In genomic region chrX:63566856-63567255, GRCh38 we compare ENCODE assay signal across 34 cellular contexts.
"Had no signal": no experiment of that assay in that cellular context is flagged by ENCODE, and none has a peak within 500 bp of the region (broad histone marks: within the 10 kb centered on the region; RNA-seq: fewer than 3 reads in every experiment).

No MANE protein-coding gene starts in this region.

- H3K9me3 Mint-ChIP-seq: activated naive CD4-positive, alpha-beta T cell treated with anti-CD3 and anti-CD28 coated beads for 36 hours; activated naive CD8-positive, alpha-beta T cell treated with anti-CD3 and anti-CD28 coated beads, Interleukin-2, amount 50 U/mL, for 24 hours had no signal

- H3K36me3 Mint-ChIP-seq: activated CD4-positive, alpha-beta memory T cell treated with anti-CD3 and anti-CD28 coated beads for 36 hours; activated CD8-positive, alpha-beta memory T cell treated with anti-CD3 and anti-CD28 coated beads, Interleukin-2, amount 10 ng/mL, durations not matched to agents 7 days and 5 days; brain had no signal

- H3K27me3 Mint-ChIP-seq: activated CD4-positive, alpha-beta T cell treated with anti-CD3 and anti-CD28 coated beads, Interleukin-2, amount 10 ng/mL, durations not matched to agents 24 days and 14 days; activated CD8-positive, alpha-beta memory T cell treated with anti-CD3 and anti-CD28 coated beads, Interleukin-2, amount 10 ng/mL, durations not matched to agents 7 days and 5 days; T-helper 17 cell had no signal

- H3K4me1 Mint-ChIP-seq: activated CD4-positive, alpha-beta T cell treated with anti-CD3 and anti-CD28 coated beads for 36 hours; activated CD4-positive, alpha-beta T cell treated with anti-CD3 and anti-CD28 coated beads, Interleukin-2, amount 10 ng/mL, durations not matched to agents 24 days and 14 days; activated CD8-positive, alpha-beta memory T cell treated with anti-CD3 and anti-CD28 coated beads, Interleukin-2, amount 10 ng/mL, durations not matched to agents 7 days and 5 days; activated naive CD4-positive, alpha-beta T cell treated with anti-CD3 and anti-CD28 coated beads, Interleukin-2, amount 50 U/mL, for 24 hours; T-helper 17 cell had no signal

- H3K27ac Mint-ChIP-seq: activated CD4-positive, alpha-beta memory T cell treated with anti-CD3 and anti-CD28 coated beads for 36 hours; activated CD4-positive, alpha-beta T cell treated with anti-CD3 and anti-CD28 coated beads for 36 hours; activated CD4-positive, alpha-beta T cell treated with anti-CD3 and anti-CD28 coated beads, Interleukin-2, amount 10 ng/mL, durations not matched to agents 24 days and 14 days; activated CD8-positive, alpha-beta memory T cell treated with anti-CD3 and anti-CD28 coated beads, Interleukin-2, amount 10 ng/mL, durations not matched to agents 7 days and 5 days; activated CD8-positive, alpha-beta T cell treated with anti-CD3 and anti-CD28 coated beads, Interleukin-2, amount 10 ng/mL, durations not matched to agents 7 days and 5 days; activated naive CD4-positive, alpha-beta T cell treated with anti-CD3 and anti-CD28 coated beads for 36 hours; activated naive CD4-positive, alpha-beta T cell treated with anti-CD3 and anti-CD28 coated beads, Interleukin-2, amount 50 U/mL, for 24 hours; activated naive CD8-positive, alpha-beta T cell treated with anti-CD3 and anti-CD28 coated beads for 36 hours; activated naive CD8-positive, alpha-beta T cell treated with anti-CD3 and anti-CD28 coated beads, Interleukin-2, amount 50 U/mL, for 24 hours; activated T-helper 1 cell treated with anti-CD3 and anti-CD28 coated beads, Interleukin-12 subunit alpha, Interleukin-12 subunit beta, Interleukin-2, Interleukin-4 antibody, amounts not matched to agents 30 ng/mL and 10 ng/mL and 1 ng/mL, durations not matched to agents 14 hours and 24 hours and 36 hours; activated T-helper 2 cell treated with anti-CD3 and anti-CD28 coated beads, Interferon-gamma antibody, Interleukin-2, Interleukin-4, amounts not matched to agents 10 μg/mL and 5 μg/mL and 100 μg/mL, durations not matched to agents 14 hours and 24 hours and 36 hours; brain; T-helper 17 cell; T-helper 2 cell treated with Interferon-gamma antibody and Interleukin-4, amounts not matched to agents 5 μg/mL and 100 μg/mL, for 36 hours had no signal

- H3K4me3 Mint-ChIP-seq: activated CD4-positive, alpha-beta memory T cell treated with anti-CD3 and anti-CD28 coated beads for 36 hours; activated CD4-positive, alpha-beta T cell treated with anti-CD3 and anti-CD28 coated beads for 36 hours; activated CD4-positive, alpha-beta T cell treated with anti-CD3 and anti-CD28 coated beads, Interleukin-2, amount 10 ng/mL, durations not matched to agents 24 days and 14 days; activated CD8-positive, alpha-beta memory T cell treated with anti-CD3 and anti-CD28 coated beads, Interleukin-2, amount 10 ng/mL, durations not matched to agents 7 days and 5 days; activated CD8-positive, alpha-beta T cell treated with anti-CD3 and anti-CD28 coated beads, Interleukin-2, amount 10 ng/mL, durations not matched to agents 7 days and 5 days; activated naive CD4-positive, alpha-beta T cell treated with anti-CD3 and anti-CD28 coated beads for 36 hours; activated naive CD4-positive, alpha-beta T cell treated with anti-CD3 and anti-CD28 coated beads, Interleukin-2, amount 50 U/mL, for 24 hours; activated naive CD8-positive, alpha-beta T cell treated with anti-CD3 and anti-CD28 coated beads for 36 hours; activated naive CD8-positive, alpha-beta T cell treated with anti-CD3 and anti-CD28 coated beads, Interleukin-2, amount 50 U/mL, for 24 hours; activated T-helper 1 cell treated with anti-CD3 and anti-CD28 coated beads, Interleukin-12 subunit alpha, Interleukin-12 subunit beta, Interleukin-2, Interleukin-4 antibody, amounts not matched to agents 30 ng/mL and 10 ng/mL and 1 ng/mL, durations not matched to agents 14 hours and 24 hours and 36 hours; brain; T-helper 17 cell; T-helper 2 cell treated with Interferon-gamma antibody and Interleukin-4, amounts not matched to agents 5 μg/mL and 100 μg/mL, for 36 hours had no signal

- DNase-seq: activated CD4-positive, alpha-beta memory T cell treated with anti-CD3 and anti-CD28 coated beads for 36 hours; activated CD4-positive, alpha-beta T cell treated with anti-CD3 and anti-CD28 coated beads for 36 hours; activated CD4-positive, alpha-beta T cell treated with anti-CD3 and anti-CD28 coated beads, Interleukin-2, amount 10 ng/mL, durations not matched to agents 24 days and 14 days; activated CD4-positive, CD25-positive, alpha-beta regulatory T cell; activated CD4-positive, CD25-positive, alpha-beta regulatory T cell treated with anti-CD3 and anti-CD28 coated beads, Interleukin-2, amount 50 U/mL, for 72 hours; activated CD8-positive, alpha-beta memory T cell treated with anti-CD3 and anti-CD28 coated beads, Interleukin-2, amount 10 ng/mL, durations not matched to agents 7 days and 5 days; activated CD8-positive, alpha-beta memory T cell treated with anti-CD3 and anti-CD28 coated beads, Interleukin-2, amount 50 U/mL, for 4 hours; activated CD8-positive, alpha-beta T cell treated with anti-CD3 and anti-CD28 coated beads, Interleukin-2, amount 10 ng/mL, durations not matched to agents 7 days and 5 days; activated effector memory CD4-positive, alpha-beta T cell treated with anti-CD3 and anti-CD28 coated beads, Interleukin-2, amount 50 U/mL, for 16 hours; activated naive CD4-positive, alpha-beta T cell treated with anti-CD3 and anti-CD28 coated beads for 36 hours; activated naive CD8-positive, alpha-beta T cell treated with anti-CD3 and anti-CD28 coated beads for 36 hours; activated naive CD8-positive, alpha-beta T cell treated with anti-CD3 and anti-CD28 coated beads, Interleukin-2, amount 50 U/mL, for 24 hours; activated T-cell treated with anti-CD3 and anti-CD28 coated beads, Interleukin-2, amount 50 U/mL, for 1 hour; activated T-cell treated with anti-CD3 and anti-CD28 coated beads, Interleukin-2, amount 50 U/mL, for 48 hours; adrenal gland; amygdala; central memory CD4-positive, alpha-beta T cell; cerebellar nuclear complex; colonic mucosa; effector CD8-positive, alpha-beta T cell; esophagus squamous epithelium; foreskin melanocyte; T-helper 1 cell; T-helper 17 cell; T1000; WERI-Rb-1 had no signal

- FAIRE-seq: endometrium, endothelial cell of umbilical vein had no signal

- ATAC-seq: activated CD4-positive, alpha-beta T cell treated with anti-CD3 and anti-CD28 coated beads for 36 hours; activated CD8-positive, alpha-beta memory T cell treated with anti-CD3 and anti-CD28 coated beads, Interleukin-2, amount 10 ng/mL, durations not matched to agents 7 days and 5 days; activated CD8-positive, alpha-beta T cell treated with anti-CD3 and anti-CD28 coated beads, Interleukin-2, amount 10 ng/mL, durations not matched to agents 7 days and 5 days; activated naive CD8-positive, alpha-beta T cell treated with anti-CD3 and anti-CD28 coated beads, Interleukin-2, amount 50 U/mL, for 24 hours; gastroesophageal sphincter; T-helper 17 cell had no signal
